In the genomic region with DNA sequence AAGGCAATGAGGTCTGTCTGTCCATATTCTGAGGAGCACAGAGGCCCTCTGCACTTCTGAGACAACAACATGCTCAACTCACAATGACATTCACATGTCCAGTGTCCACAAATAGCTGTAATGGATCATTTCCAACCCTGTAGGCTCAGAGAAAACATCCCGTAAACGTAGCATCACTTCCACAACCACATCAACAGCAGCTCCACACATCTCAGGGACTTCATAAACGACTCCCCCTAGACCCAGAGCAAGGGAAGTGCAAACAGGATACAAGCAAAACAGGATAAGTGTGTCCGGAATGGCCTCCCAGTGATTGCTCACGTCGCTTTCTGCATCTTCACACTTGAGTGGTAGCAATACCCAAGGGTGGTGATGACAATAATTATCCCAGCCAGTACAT, we compare ENCODE assay signal across 2 cellular contexts.
TF ChIP-seq lines count a peak whose summit lies in the region.

No MANE protein-coding gene starts in this region.

TF ChIP-seq in SK-N-SH, 30 proteins besides CTCF, POLR2A, EP300 and RAD21:
- TF ChIP-seq ELF1 (IDR thresholded peaks at IDR 0.05) (no peak), CHD2 (IDR thresholded peaks at IDR 0.05; ENCODE audit: low read length, partially characterized antibody) (no peak), MXI1 (IDR thresholded peaks at IDR 0.05; ENCODE audit: low read depth, low read length) (no peak), REST (IDR thresholded peaks at IDR 0.05; ENCODE audit: low read depth, low read length) (no peak), YY1 (IDR thresholded peaks at IDR 0.05; ENCODE audit: low read depth) (no peak), PBX3 (IDR thresholded peaks at IDR 0.05) (no peak), JUND (IDR thresholded peaks at IDR 0.05) (no peak), EZH2phosphoT487 (IDR thresholded peaks at IDR 0.05; ENCODE audit: borderline replicate concordance, low read depth) (no peak)
- TF ChIP-seq, protein P1, sequence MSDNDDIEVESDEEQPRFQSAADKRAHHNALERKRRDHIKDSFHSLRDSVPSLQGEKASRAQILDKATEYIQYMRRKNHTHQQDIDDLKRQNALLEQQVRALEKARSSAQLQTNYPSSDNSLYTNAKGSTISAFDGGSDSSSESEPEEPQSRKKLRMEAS (IDR thresholded peaks at IDR 0.05; ENCODE audit: low read depth) = no peak
- TF ChIP-seq, protein P2, sequence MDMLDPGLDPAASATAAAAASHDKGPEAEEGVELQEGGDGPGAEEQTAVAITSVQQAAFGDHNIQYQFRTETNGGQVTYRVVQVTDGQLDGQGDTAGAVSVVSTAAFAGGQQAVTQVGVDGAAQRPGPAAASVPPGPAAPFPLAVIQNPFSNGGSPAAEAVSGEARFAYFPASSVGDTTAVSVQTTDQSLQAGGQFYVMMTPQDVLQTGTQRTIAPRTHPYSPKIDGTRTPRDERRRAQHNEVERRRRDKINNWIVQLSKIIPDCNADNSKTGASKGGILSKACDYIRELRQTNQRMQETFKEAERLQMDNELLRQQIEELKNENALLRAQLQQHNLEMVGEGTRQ (IDR thresholded peaks at IDR 0.05; ENCODE audit: borderline replicate concordance, low read depth, low read length) = no peak

TF ChIP-seq in SK-N-SH treated with all-trans-retinoic acid at 6 μM for 48 hours, 23 proteins besides CTCF, POLR2A, EP300 and RAD21:
- TF ChIP-seq BACH2 (CRISPR knock-in tag; IDR thresholded peaks at IDR 0.05; ENCODE audit: borderline replicate concordance) (no peak), CREB5 (CRISPR knock-in tag; IDR thresholded peaks at IDR 0.05; ENCODE audit: low read depth) (no peak), ZC3H10 (CRISPR knock-in tag; IDR thresholded peaks at IDR 0.05) (no peak), ZFP3 (CRISPR knock-in tag; IDR thresholded peaks at IDR 0.05) (no peak), CSRNP3 (CRISPR knock-in tag; IDR thresholded peaks at IDR 0.05) (no peak), ZNF8 (CRISPR knock-in tag; IDR thresholded peaks at IDR 0.05) (no peak), ARNTL (CRISPR knock-in tag; IDR thresholded peaks at IDR 0.05; ENCODE audit: borderline replicate concordance, low read depth) (no peak), SNAI2 (CRISPR knock-in tag; IDR thresholded peaks at IDR 0.05) (no peak), RARB (CRISPR knock-in tag; IDR thresholded peaks at IDR 0.05) (no peak), GLIS3 (CRISPR knock-in tag; IDR thresholded peaks at IDR 0.05) (no peak), ESRRG (CRISPR knock-in tag; IDR thresholded peaks at IDR 0.05) (no peak), PPARA (CRISPR knock-in tag; IDR thresholded peaks at IDR 0.05; ENCODE audit: borderline replicate concordance) (no peak), TOX (CRISPR knock-in tag; IDR thresholded peaks at IDR 0.05; ENCODE audit: borderline replicate concordance) (no peak)
- TF ChIP-seq, protein P3, sequence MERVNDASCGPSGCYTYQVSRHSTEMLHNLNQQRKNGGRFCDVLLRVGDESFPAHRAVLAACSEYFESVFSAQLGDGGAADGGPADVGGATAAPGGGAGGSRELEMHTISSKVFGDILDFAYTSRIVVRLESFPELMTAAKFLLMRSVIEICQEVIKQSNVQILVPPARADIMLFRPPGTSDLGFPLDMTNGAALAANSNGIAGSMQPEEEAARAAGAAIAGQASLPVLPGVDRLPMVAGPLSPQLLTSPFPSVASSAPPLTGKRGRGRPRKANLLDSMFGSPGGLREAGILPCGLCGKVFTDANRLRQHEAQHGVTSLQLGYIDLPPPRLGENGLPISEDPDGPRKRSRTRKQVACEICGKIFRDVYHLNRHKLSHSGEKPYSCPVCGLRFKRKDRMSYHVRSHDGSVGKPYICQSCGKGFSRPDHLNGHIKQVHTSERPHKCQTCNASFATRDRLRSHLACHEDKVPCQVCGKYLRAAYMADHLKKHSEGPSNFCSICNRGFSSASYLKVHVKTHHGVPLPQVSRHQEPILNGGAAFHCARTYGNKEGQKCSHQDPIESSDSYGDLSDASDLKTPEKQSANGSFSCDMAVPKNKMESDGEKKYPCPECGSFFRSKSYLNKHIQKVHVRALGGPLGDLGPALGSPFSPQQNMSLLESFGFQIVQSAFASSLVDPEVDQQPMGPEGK (CRISPR knock-in tag; IDR thresholded peaks at IDR 0.05; ENCODE audit: borderline replicate concordance) = no peak
- TF ChIP-seq, protein P4, sequence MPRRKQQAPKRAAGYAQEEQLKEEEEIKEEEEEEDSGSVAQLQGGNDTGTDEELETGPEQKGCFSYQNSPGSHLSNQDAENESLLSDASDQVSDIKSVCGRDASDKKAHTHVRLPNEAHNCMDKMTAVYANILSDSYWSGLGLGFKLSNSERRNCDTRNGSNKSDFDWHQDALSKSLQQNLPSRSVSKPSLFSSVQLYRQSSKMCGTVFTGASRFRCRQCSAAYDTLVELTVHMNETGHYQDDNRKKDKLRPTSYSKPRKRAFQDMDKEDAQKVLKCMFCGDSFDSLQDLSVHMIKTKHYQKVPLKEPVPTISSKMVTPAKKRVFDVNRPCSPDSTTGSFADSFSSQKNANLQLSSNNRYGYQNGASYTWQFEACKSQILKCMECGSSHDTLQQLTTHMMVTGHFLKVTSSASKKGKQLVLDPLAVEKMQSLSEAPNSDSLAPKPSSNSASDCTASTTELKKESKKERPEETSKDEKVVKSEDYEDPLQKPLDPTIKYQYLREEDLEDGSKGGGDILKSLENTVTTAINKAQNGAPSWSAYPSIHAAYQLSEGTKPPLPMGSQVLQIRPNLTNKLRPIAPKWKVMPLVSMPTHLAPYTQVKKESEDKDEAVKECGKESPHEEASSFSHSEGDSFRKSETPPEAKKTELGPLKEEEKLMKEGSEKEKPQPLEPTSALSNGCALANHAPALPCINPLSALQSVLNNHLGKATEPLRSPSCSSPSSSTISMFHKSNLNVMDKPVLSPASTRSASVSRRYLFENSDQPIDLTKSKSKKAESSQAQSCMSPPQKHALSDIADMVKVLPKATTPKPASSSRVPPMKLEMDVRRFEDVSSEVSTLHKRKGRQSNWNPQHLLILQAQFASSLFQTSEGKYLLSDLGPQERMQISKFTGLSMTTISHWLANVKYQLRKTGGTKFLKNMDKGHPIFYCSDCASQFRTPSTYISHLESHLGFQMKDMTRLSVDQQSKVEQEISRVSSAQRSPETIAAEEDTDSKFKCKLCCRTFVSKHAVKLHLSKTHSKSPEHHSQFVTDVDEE (CRISPR knock-in tag; IDR thresholded peaks at IDR 0.05) = no peak
